In genomic region chr16:84650062-84650991, GRCh38 we compare ENCODE assay signal across 1 cellular context.
TF ChIP-seq lines count a peak whose summit lies in the region.

No MANE protein-coding gene starts in this region.

TF ChIP-seq in endothelial cell of umbilical vein, 7 proteins besides CTCF, POLR2A, EP300 and RAD21:
- TF ChIP-seq POLR2AphosphoS5 (IDR thresholded peaks at IDR 0.05; ENCODE audit: insufficient read depth, low read depth, low read length) (no peak), MYC (IDR thresholded peaks at IDR 0.05; ENCODE audit: low read depth, low read length) (no peak), GATA2 (IDR thresholded peaks at IDR 0.05; ENCODE audit: insufficient read depth, insufficient read length, low read depth, low read length) (no peak), EZH2 (IDR thresholded peaks at IDR 0.05; ENCODE audit: borderline replicate concordance, low read depth, low read length, severe bottlenecking) (no peak), FOS (IDR thresholded peaks at IDR 0.05; ENCODE audit: borderline replicate concordance, insufficient read depth, low read length) (no peak), JUN (IDR thresholded peaks at IDR 0.05; ENCODE audit: borderline replicate concordance, insufficient read depth, insufficient read length, low read depth) (no peak)
- TF ChIP-seq, protein P1, sequence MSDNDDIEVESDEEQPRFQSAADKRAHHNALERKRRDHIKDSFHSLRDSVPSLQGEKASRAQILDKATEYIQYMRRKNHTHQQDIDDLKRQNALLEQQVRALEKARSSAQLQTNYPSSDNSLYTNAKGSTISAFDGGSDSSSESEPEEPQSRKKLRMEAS (IDR thresholded peaks at IDR 0.05; ENCODE audit: insufficient read depth, insufficient read length) = no peak
